ENCODE assay signal across 9 cellular contexts in genomic region chr3:129313415-129313982, GRCh38. TPM values are rescaled to one million over a fixed set of nuclear protein-coding genes. Genes with fewer than 3 reads are reported as not detected.
DNase-seq lines count a peak whose midpoint lies in the region; ATAC-seq and TF ChIP-seq lines count a peak whose summit lies in the region.
"Had no signal": no experiment of that assay in that cellular context is flagged by ENCODE, and none has a peak within 500 bp of the region (broad histone marks: within the 10 kb centered on the region; RNA-seq: fewer than 3 reads in every experiment).

No MANE protein-coding gene starts in this region.

- H3K27ac ChIP-seq in A673 (ENCODE audit: low read depth, low read length, poor library complexity, severe bottlenecking) (no peak overlapping the region), GM23338 (ENCODE audit: low read depth) (no peak overlapping the region)

- peak overlapping the region; percentile 95 for H3K4me2 ChIP-seq in GM23338

- DNase-seq in A673 (ENCODE audit: low spot score) (no peak), GM23338 (ENCODE audit: low spot score) (no peak), mesenteric fat pad (ENCODE audit: low spot score) (peak; percentile 74), NCI-H1417 treated with DMSO at 0.1 percent for 48 hours (lab: John Stamatoyannopoulos, UW) (no peak), GM20000 (ENCODE audit: low spot score) (no peak), foreskin fibroblast (no peak)
- DNase-seq in activated naive CD8-positive, alpha-beta T cell treated with anti-CD3 and anti-CD28 coated beads for 36 hours, result peak; percentile 14
- DNase-seq: NCI-H1105 had no signal

- no peak for TF ChIP-seq CTCF in A673 (conservative IDR thresholded peaks at IDR 0.05; ENCODE audit: low read depth, low read length)
- no peak for TF ChIP-seq CTCF in GM23338 (conservative IDR thresholded peaks at IDR 0.05; ENCODE audit: low read depth in 2 of 2)
- TF ChIP-seq CTCF in GM20000 (IDR thresholded peaks at IDR 0.05; ENCODE audit: extremely low read depth, missing control alignments), result no peak
- TF ChIP-seq CTCF in foreskin fibroblast (IDR thresholded peaks at IDR 0.05; ENCODE audit: low read depth, low read length), result no peak

- no peak overlapping the region for H2AFZ ChIP-seq in GM23338

- H3K36me3 ChIP-seq in A673 (ENCODE audit: insufficient read depth, low read length, poor library complexity, severe bottlenecking), result no peaks in the 10 kb centered on the region
- H3K36me3 ChIP-seq in GM23338 (ENCODE audit: insufficient read depth), result no peaks in the 10 kb centered on the region

- peaks cover 11% of the 10 kb centered on the region for H3K79me2 ChIP-seq in GM23338 (replicated peaks; ENCODE audit: insufficient read depth)

- H3K4me3 ChIP-seq in A673 (ENCODE audit: low read depth, low read length, poor library complexity, severe bottlenecking), result peak overlapping the region; percentile 98
- no peak overlapping the region; the same call in 1 of the 2 replicates for H3K4me3 ChIP-seq in GM23338
- H3K4me3 ChIP-seq in foreskin fibroblast (ENCODE audit: low read depth in 1 of 2, low read length in 2 of 2), result no peak overlapping the region

- no peaks in the 10 kb centered on the region for H3F3A ChIP-seq in GM23338 (replicated peaks; ENCODE audit: low read depth)

- H3K4me3 Mint-ChIP-seq in GM23338, result peak overlapping the region; percentile 93; the same call in 1 of the 3 replicates
- peak overlapping the region; percentile 94 for H3K4me3 Mint-ChIP-seq in activated naive CD8-positive, alpha-beta T cell treated with anti-CD3 and anti-CD28 coated beads for 36 hours

- POLR2A ChIA-PET in A673 (lab: Charles Lee; ENCODE audit: low non-redundant PET), result no interaction called here

- no TSS peak for BruUV-seq in A673 (replicated peaks; lab: Mats Ljungman, UMichigan)

- CTCF ChIA-PET in A673 (lab: Charles Lee), result no interaction called here

- ATAC-seq in GM23338 (no peak; the same call in 2 of the 3 replicates), HG03175 (IDR thresholded peaks at IDR 0.05; ENCODE audit: unreplicated experiment) (no peak)

- H4K20me1 ChIP-seq in GM23338 (replicated peaks; ENCODE audit: insufficient read depth), result no peaks in the 10 kb centered on the region

- H3K9me3 Mint-ChIP-seq in GM23338, result no peaks in the 10 kb centered on the region; the same call in 2 of the 3 replicates
- H3K9me3 Mint-ChIP-seq in activated naive CD8-positive, alpha-beta T cell treated with anti-CD3 and anti-CD28 coated beads for 36 hours, result no peaks in the 10 kb centered on the region

- peaks cover 11% of the 10 kb centered on the region for H3K4me1 ChIP-seq in A673 (ENCODE audit: insufficient read depth, low read length, poor library complexity, severe bottlenecking)
- peaks cover 7% of the 10 kb centered on the region for H3K4me1 ChIP-seq in GM23338 (ENCODE audit: insufficient read depth)

- peaks cover under 1% of the 10 kb centered on the region; the same call in 2 of the 3 replicates for H3K36me3 Mint-ChIP-seq in GM23338 (ENCODE audit: low read depth)
- peaks cover 6% of the 10 kb centered on the region for H3K36me3 Mint-ChIP-seq in activated naive CD8-positive, alpha-beta T cell treated with anti-CD3 and anti-CD28 coated beads for 36 hours

- H3K9me3 ChIP-seq in A673 (ENCODE audit: low read depth, low read length, poor library complexity, severe bottlenecking), result no peaks in the 10 kb centered on the region

- H3K27me3 Mint-ChIP-seq in GM23338 (ENCODE audit: insufficient read depth, low read depth, poor library complexity), result peaks cover 20% of the 10 kb centered on the region
- no peaks in the 10 kb centered on the region for H3K27me3 Mint-ChIP-seq in activated naive CD8-positive, alpha-beta T cell treated with anti-CD3 and anti-CD28 coated beads for 36 hours

- H3K27ac Mint-ChIP-seq in GM23338, result no peak overlapping the region
- H3K27ac Mint-ChIP-seq in activated naive CD8-positive, alpha-beta T cell treated with anti-CD3 and anti-CD28 coated beads for 36 hours, result peak overlapping the region; percentile 74

- intact Hi-C loops in A673 (cut with micrococcal nuclease; ENCODE audit: unreplicated experiment), result no loop called here

- peaks cover 11% of the 10 kb centered on the region for H3K4me1 Mint-ChIP-seq in GM23338
- H3K4me1 Mint-ChIP-seq in activated naive CD8-positive, alpha-beta T cell treated with anti-CD3 and anti-CD28 coated beads for 36 hours, result peaks cover 40% of the 10 kb centered on the region

- no peaks in the 10 kb centered on the region for H3K27me3 ChIP-seq in A673 (replicated peaks; ENCODE audit: insufficient read depth, low read depth, low read length, poor library complexity)
- H3K27me3 ChIP-seq in GM23338 (ENCODE audit: insufficient read depth), result no peaks in the 10 kb centered on the region

- H3K9me2 ChIP-seq in GM23338 (ENCODE audit: insufficient read depth), result no peaks in the 10 kb centered on the region

TF ChIP-seq in GM23338, 12 proteins besides CTCF, POLR2A, EP300 and RAD21 (continues in another document):
- no peak for TF ChIP-seq ZNF462 (CRISPR knock-in tag; IDR thresholded peaks at IDR 0.05)
- TF ChIP-seq ZNF331 (CRISPR knock-in tag; IDR thresholded peaks at IDR 0.05; ENCODE audit: low read depth), result no peak
- TF ChIP-seq POLR2AphosphoS5 (IDR thresholded peaks at IDR 0.05; ENCODE audit: low read depth), result no peak
- TF ChIP-seq CREB1 (CRISPR knock-in tag; IDR thresholded peaks at IDR 0.05; ENCODE audit: low read depth), result no peak
- TF ChIP-seq ETS1 (IDR thresholded peaks at IDR 0.05), result no peak
- TF ChIP-seq ZNF114 (CRISPR knock-in tag; IDR thresholded peaks at IDR 0.05), result no peak

RNA-seq across cellular contexts. Expression of gene HMCES, which starts 34.8 kb away (rescaled TPM):
- 46.3 and 52.2 TPM in 2 replicates for total RNA-seq in A673 (2021)
- 44.5 and 45.6 TPM in 2 replicates for total RNA-seq in GM23338 (2014; rRNA removed; shearing (Covaris generic))
- polyA plus RNA-seq in GM23338 (2016; fragmentation: Nextera tagmentation; extraction: Ambion mirVana), result 35.3 and 36.5 TPM in 2 replicates
- total RNA-seq in activated naive CD8-positive, alpha-beta T cell treated with anti-CD3 and anti-CD28 coated beads for 36 hours, result 10 to 100 TPM; 83.6 to 83.7 TPM
- total RNA-seq in mesenteric fat pad, result 38.5 TPM

Comparison
In these comparisons a context has a peak if more than half of its experiments do, and no peak if none do; other contexts are left out.
1. DNase-seq: peak in activated naive CD8-positive, alpha-beta T cell treated with anti-CD3 and anti-CD28 coated beads for 36 hours (single experiment) and mesenteric fat pad (single experiment); none in A673 (single experiment), GM23338 (single experiment), NCI-H1417 treated with DMSO at 0.1 percent for 48 hours (single experiment), GM20000 (single experiment) and foreskin fibroblast (0 of 2).